In genomic region chr3:167930453-167930852, GRCh38 we compare ENCODE assay signal across 21 cellular contexts.
"Had no signal": no experiment of that assay in that cellular context is flagged by ENCODE, and none has a peak within 500 bp of the region (broad histone marks: within the 10 kb centered on the region; RNA-seq: fewer than 3 reads in every experiment).

No MANE protein-coding gene starts in this region.

- H3K27me3 ChIP-seq: hepatocyte, left lung, neutrophil, tibial nerve, uterus had no signal

- FAIRE-seq: keratinocyte had no signal

- H3K4me3 ChIP-seq: coronary artery, hepatocyte, left lung, mucosa of descending colon, tibial nerve, uterus had no signal

- H3K9ac ChIP-seq: parathyroid adenoma had no signal

- H3K27ac ChIP-seq: coronary artery, hepatocyte, left lung, neutrophil, parathyroid adenoma, tibial nerve, uterus had no signal

- ATAC-seq: esophagus mucosa; left lung; mucosa of descending colon; naive thymus-derived CD4-positive, alpha-beta T cell; stimulated activated effector memory CD8-positive, alpha-beta T cell treated with anti-CD3 and anti-CD28 coated beads, Interleukin-12 subunit alpha, Interleukin-12 subunit beta, amount 100 ng/mL, for 72 hours had no signal

- H3K4me1 ChIP-seq: left lung, parathyroid adenoma, tibial nerve, uterus had no signal

- DNase-seq: activated B cell treated with CpG ODN at 0.5 μM for 24 hours; activated CD4-positive, alpha-beta T cell treated with anti-CD3 and anti-CD28 coated beads, Interleukin-2, amount 10 ng/mL, durations not matched to agents 7 days and 5 days; activated CD8-positive, alpha-beta memory T cell treated with anti-CD3 and anti-CD28 coated beads for 24 hours; activated gamma-delta T cell treated with Interleukin-2 at 50 U/mL for 16 hours; activated naive CD8-positive, alpha-beta T cell treated with anti-CD3 and anti-CD28 coated beads, Interleukin-2, amount 10 ng/mL, durations not matched to agents 7 days and 5 days; left lung; mucosa of descending colon; naive thymus-derived CD4-positive, alpha-beta T cell; substantia nigra; uterus had no signal

- H3K79me2 ChIP-seq: hepatocyte, parathyroid adenoma had no signal

- H3K4me2 ChIP-seq: hepatocyte had no signal

- H3K36me3 Mint-ChIP-seq: activated naive CD8-positive, alpha-beta T cell treated with anti-CD3 and anti-CD28 coated beads, Interleukin-2, amount 10 ng/mL, durations not matched to agents 7 days and 5 days; brain; memory B cell; naive thymus-derived CD4-positive, alpha-beta T cell; stimulated activated effector memory CD8-positive, alpha-beta T cell treated with anti-CD3 and anti-CD28 coated beads, Interleukin-12 subunit alpha, Interleukin-12 subunit beta, amount 100 ng/mL, for 72 hours had no signal

- H3K27ac Mint-ChIP-seq: activated B cell treated with CpG ODN at 0.5 μM for 24 hours; activated CD4-positive, alpha-beta T cell treated with anti-CD3 and anti-CD28 coated beads, Interleukin-2, amount 10 ng/mL, durations not matched to agents 7 days and 5 days; activated naive CD8-positive, alpha-beta T cell treated with anti-CD3 and anti-CD28 coated beads, Interleukin-2, amount 10 ng/mL, durations not matched to agents 7 days and 5 days; brain; memory B cell; naive thymus-derived CD4-positive, alpha-beta T cell; stimulated activated effector memory CD8-positive, alpha-beta T cell treated with anti-CD3 and anti-CD28 coated beads, Interleukin-12 subunit alpha, Interleukin-12 subunit beta, amount 100 ng/mL, for 72 hours had no signal

- H3K4me1 Mint-ChIP-seq: activated B cell treated with CpG ODN at 0.5 μM for 24 hours; activated CD4-positive, alpha-beta T cell treated with anti-CD3 and anti-CD28 coated beads, Interleukin-2, amount 10 ng/mL, durations not matched to agents 7 days and 5 days; activated naive CD8-positive, alpha-beta T cell treated with anti-CD3 and anti-CD28 coated beads, Interleukin-2, amount 10 ng/mL, durations not matched to agents 7 days and 5 days; brain; central memory CD8-positive, alpha-beta T cell; memory B cell; naive thymus-derived CD4-positive, alpha-beta T cell; stimulated activated effector memory CD8-positive, alpha-beta T cell treated with anti-CD3 and anti-CD28 coated beads, Interleukin-12 subunit alpha, Interleukin-12 subunit beta, amount 100 ng/mL, for 72 hours had no signal

- H3K9me3 ChIP-seq: left lung, mucosa of descending colon, neutrophil, tibial nerve, uterus had no signal

- H3K9me3 Mint-ChIP-seq: activated B cell treated with CpG ODN at 0.5 μM for 24 hours; activated CD4-positive, alpha-beta T cell treated with anti-CD3 and anti-CD28 coated beads, Interleukin-2, amount 10 ng/mL, durations not matched to agents 7 days and 5 days; activated naive CD8-positive, alpha-beta T cell treated with anti-CD3 and anti-CD28 coated beads, Interleukin-2, amount 10 ng/mL, durations not matched to agents 7 days and 5 days; brain; central memory CD8-positive, alpha-beta T cell; memory B cell; stimulated activated effector memory CD8-positive, alpha-beta T cell treated with anti-CD3 and anti-CD28 coated beads, Interleukin-12 subunit alpha, Interleukin-12 subunit beta, amount 100 ng/mL, for 72 hours had no signal

- H3K4me3 Mint-ChIP-seq: activated B cell treated with CpG ODN at 0.5 μM for 24 hours; activated CD4-positive, alpha-beta T cell treated with anti-CD3 and anti-CD28 coated beads, Interleukin-2, amount 10 ng/mL, durations not matched to agents 7 days and 5 days; activated naive CD8-positive, alpha-beta T cell treated with anti-CD3 and anti-CD28 coated beads, Interleukin-2, amount 10 ng/mL, durations not matched to agents 7 days and 5 days; brain; central memory CD8-positive, alpha-beta T cell; memory B cell; naive thymus-derived CD4-positive, alpha-beta T cell; stimulated activated effector memory CD8-positive, alpha-beta T cell treated with anti-CD3 and anti-CD28 coated beads, Interleukin-12 subunit alpha, Interleukin-12 subunit beta, amount 100 ng/mL, for 72 hours had no signal

- H3K36me3 ChIP-seq: left lung, neutrophil, tibial nerve, uterus had no signal

- H2AFZ ChIP-seq: hepatocyte, parathyroid adenoma had no signal

- H3K27me3 Mint-ChIP-seq: activated CD4-positive, alpha-beta T cell treated with anti-CD3 and anti-CD28 coated beads, Interleukin-2, amount 10 ng/mL, durations not matched to agents 7 days and 5 days; activated naive CD8-positive, alpha-beta T cell treated with anti-CD3 and anti-CD28 coated beads, Interleukin-2, amount 10 ng/mL, durations not matched to agents 7 days and 5 days; brain; central memory CD8-positive, alpha-beta T cell had no signal
